In the genomic region with DNA sequence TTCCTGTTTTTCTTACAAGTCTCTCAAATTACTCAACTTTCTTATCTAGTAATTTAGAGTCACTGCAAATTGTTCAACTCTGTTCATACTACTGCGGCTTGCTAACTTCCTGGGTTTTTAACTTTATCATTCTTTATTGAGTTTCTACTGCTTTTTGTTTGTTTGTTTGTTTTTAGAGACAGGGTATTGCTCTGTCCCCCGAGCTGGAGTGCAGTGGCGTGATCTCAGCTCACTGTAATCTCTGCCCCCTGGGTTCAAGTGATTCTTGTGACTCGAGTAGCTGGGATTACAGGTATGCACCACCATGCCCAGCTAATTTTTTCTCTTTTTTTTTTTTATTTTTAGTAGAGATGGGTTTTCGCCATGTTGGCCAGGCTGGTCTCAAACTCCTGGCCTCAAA, we compare ENCODE assay signal across 25 cellular contexts.
"Had no signal": no experiment of that assay in that cellular context is flagged by ENCODE, and none has a peak within 500 bp of the region (broad histone marks: within the 10 kb centered on the region; RNA-seq: fewer than 3 reads in every experiment).

No MANE protein-coding gene starts in this region.

- H3K36me3 ChIP-seq: neutrophil, ovary, right lobe of liver, sigmoid colon, stomach, thoracic aorta, thyroid gland, tibial nerve, upper lobe of right lung, uterus had no signal

- H3K4me3 ChIP-seq: ovary, psoas muscle, right lobe of liver, sigmoid colon, stomach, thoracic aorta, thyroid gland, tibial nerve, upper lobe of right lung, uterus had no signal

- H3K9me3 ChIP-seq: neutrophil, ovary, psoas muscle, right lobe of liver, sigmoid colon, stomach, thoracic aorta, thyroid gland, tibial nerve, upper lobe of right lung, uterus had no signal

- DNase-seq: naive thymus-derived CD4-positive, alpha-beta T cell; natural killer cell; nucleus accumbens; ovary; posterior cingulate gyrus; psoas muscle; right cardiac atrium; right lobe of liver; sigmoid colon; small intestine; stimulated activated CD4-positive, alpha-beta T cell treated with anti-CD3 and anti-CD28 coated beads, Interleukin-15, amount 100 ng/mL, for 24 hours; stimulated activated CD4-positive, alpha-beta T cell treated with anti-CD3 and anti-CD28 coated beads, Interleukin-2, amount 100 ng/mL, for 24 hours; stimulated activated CD4-positive, alpha-beta T cell treated with anti-CD3 and anti-CD28 coated beads, Interleukin-2, amount 100 ng/mL, for 48 hours; stimulated activated CD4-positive, alpha-beta T cell treated with anti-CD3 and anti-CD28 coated beads, Interleukin-4, amount 100 ng/mL, for 24 hours; stimulated activated naive B cell treated with anti-CD40 and anti-IgM and Interleukin-4, amounts not matched to agents 10 μg/mL and 1 μg/mL and 100 μg/mL, for 72 hours; stimulated activated naive CD4-positive, alpha-beta T cell treated with Interleukin-2 at 50 U/mL for 16 hours; stomach; thyroid gland; upper lobe of right lung; uterus had no signal

- H3K27ac ChIP-seq: neutrophil, ovary, parathyroid adenoma, psoas muscle, right lobe of liver, sigmoid colon, stomach, thoracic aorta, thyroid gland, tibial nerve, upper lobe of right lung, uterus had no signal

- H3K27me3 ChIP-seq: ovary, sigmoid colon, stomach, thyroid gland, tibial nerve, upper lobe of right lung, uterus had no signal

- H2AFZ ChIP-seq: parathyroid adenoma had no signal

- H3K79me2 ChIP-seq: parathyroid adenoma had no signal

- H3K9ac ChIP-seq: parathyroid adenoma had no signal

- H3K4me1 ChIP-seq: parathyroid adenoma, psoas muscle, right lobe of liver, sigmoid colon, stomach, thyroid gland, tibial nerve, upper lobe of right lung, uterus had no signal

- ATAC-seq: naive thymus-derived CD4-positive, alpha-beta T cell; natural killer cell; psoas muscle; right cardiac atrium; right lobe of liver; stimulated activated effector memory CD8-positive, alpha-beta T cell treated with anti-CD3 and anti-CD28 coated beads, Interleukin-12 subunit alpha, Interleukin-12 subunit beta, amount 100 ng/mL, for 72 hours; stimulated activated naive B cell treated with anti-CD40 and anti-IgM and Interleukin-4, amounts not matched to agents 10 μg/mL and 1 μg/mL and 100 μg/mL, for 72 hours; upper lobe of right lung had no signal
